In the genomic region with DNA sequence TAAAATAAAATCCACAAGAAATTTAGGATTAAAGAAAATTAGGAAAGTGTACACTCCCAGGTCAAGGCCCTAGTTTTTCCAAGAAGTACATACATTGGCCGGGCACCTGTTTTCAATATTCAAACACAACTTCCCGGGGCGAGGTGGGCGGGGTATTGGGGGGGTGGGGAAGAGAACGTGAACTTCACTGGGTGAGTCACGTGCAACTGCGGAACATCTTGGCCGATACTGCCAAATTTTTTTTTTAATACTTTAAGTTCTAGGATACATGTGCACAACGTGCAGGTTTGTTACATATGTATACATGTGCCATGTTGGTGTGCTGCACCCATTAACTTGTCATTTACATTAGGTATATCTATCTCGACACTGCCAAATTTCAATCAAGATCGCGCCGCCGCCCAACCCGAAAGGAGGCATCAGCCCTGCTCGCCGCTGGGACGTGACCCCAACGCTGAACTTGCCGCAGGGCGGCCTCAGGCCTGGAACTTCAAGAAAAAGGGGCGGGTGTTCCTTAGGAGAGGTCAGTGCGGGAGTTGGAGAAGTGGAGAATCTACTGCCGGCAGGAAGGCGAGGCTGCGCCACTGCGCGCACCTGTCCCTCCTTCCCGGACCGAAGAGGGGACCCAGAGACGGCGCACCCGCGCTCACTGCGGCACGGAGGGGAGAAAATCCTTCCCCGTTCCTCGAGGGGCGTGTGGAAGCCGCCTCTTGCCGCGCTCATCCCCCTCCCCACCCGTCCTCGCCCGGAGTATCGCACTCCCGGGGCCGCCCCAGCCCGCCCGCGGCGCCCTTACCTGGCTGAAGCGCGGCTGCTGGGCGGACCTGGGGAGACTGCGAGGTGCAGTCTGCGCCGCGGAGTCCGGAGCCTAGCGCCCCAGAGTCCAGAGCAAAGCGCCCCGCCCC, we compare ENCODE assay signal across 1 cellular context.
TF ChIP-seq lines count a peak whose summit lies in the region.

Gene TEC (minus strand): TSS at position 883 of the 905 bp plus-strand sequence. CDS start 41,224 bp downstream, outside the sequence.

TF ChIP-seq in HCT116, 20 proteins besides CTCF, POLR2A, EP300 and RAD21 (continued from another document):
- TF ChIP-seq, protein P1, sequence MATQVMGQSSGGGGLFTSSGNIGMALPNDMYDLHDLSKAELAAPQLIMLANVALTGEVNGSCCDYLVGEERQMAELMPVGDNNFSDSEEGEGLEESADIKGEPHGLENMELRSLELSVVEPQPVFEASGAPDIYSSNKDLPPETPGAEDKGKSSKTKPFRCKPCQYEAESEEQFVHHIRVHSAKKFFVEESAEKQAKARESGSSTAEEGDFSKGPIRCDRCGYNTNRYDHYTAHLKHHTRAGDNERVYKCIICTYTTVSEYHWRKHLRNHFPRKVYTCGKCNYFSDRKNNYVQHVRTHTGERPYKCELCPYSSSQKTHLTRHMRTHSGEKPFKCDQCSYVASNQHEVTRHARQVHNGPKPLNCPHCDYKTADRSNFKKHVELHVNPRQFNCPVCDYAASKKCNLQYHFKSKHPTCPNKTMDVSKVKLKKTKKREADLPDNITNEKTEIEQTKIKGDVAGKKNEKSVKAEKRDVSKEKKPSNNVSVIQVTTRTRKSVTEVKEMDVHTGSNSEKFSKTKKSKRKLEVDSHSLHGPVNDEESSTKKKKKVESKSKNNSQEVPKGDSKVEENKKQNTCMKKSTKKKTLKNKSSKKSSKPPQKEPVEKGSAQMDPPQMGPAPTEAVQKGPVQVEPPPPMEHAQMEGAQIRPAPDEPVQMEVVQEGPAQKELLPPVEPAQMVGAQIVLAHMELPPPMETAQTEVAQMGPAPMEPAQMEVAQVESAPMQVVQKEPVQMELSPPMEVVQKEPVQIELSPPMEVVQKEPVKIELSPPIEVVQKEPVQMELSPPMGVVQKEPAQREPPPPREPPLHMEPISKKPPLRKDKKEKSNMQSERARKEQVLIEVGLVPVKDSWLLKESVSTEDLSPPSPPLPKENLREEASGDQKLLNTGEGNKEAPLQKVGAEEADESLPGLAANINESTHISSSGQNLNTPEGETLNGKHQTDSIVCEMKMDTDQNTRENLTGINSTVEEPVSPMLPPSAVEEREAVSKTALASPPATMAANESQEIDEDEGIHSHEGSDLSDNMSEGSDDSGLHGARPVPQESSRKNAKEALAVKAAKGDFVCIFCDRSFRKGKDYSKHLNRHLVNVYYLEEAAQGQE (IDR thresholded peaks at IDR 0.05; ENCODE audit: low read depth) = no peak
- TF ChIP-seq JUND (IDR thresholded peaks at IDR 0.05) (no peak), ZFX (IDR thresholded peaks at IDR 0.05) (peak; percentile 39), TCF7L2 (IDR thresholded peaks at IDR 0.05; ENCODE audit: borderline replicate concordance, extremely low read depth, insufficient read depth, insufficient read length) (peak; percentile 52), CBX3 (IDR thresholded peaks at IDR 0.05; ENCODE audit: low read depth) (0 out of 2 replicates have a peak, but pooled peaks have one; percentile 1)
